In the genomic region with DNA sequence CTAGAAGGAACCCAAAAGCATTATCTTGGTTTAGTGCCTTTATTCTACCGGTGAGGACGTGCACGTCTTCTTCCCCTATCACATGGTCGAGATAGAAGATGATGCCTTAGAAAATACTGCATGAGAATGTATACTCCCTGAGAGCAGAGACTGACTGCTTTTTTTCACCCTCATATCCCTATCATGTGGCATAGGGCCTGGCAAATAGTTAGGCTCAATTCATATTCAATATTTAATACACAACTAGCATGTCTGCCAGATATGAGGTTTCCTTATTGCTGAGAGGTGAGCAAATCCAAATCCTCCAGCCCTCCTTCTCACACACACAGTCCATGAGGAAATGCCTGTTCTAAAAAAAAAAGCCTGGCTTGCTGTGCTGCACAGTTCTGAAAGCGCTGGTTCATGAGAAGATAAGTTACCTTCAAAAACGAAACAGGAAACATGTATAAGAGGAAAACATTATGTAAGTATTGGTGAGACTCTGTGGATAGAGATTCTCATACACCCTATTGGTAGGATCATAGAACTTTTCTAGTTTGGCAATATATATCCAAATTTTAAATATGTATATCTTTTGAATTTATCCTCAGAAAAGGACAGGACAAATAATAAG, we compare ENCODE assay signal across 8 cellular contexts.
DNase-seq lines count a peak whose midpoint lies in the region; ATAC-seq and TF ChIP-seq lines count a peak whose summit lies in the region.

No MANE protein-coding gene starts in this region.

- H3K9me3 ChIP-seq in OCI-LY1 (ENCODE audit: low read length) = no peaks in the 10 kb centered on the region

- peak overlapping the region; percentile 4 for H3K4me3 ChIP-seq in OCI-LY1 (ENCODE audit: low read depth, low read length, poor library complexity, severe bottlenecking)

- H3K27me3 ChIP-seq in OCI-LY1 (ENCODE audit: insufficient read depth, low read length) = no peaks in the 10 kb centered on the region

- H4K20me1 ChIP-seq in OCI-LY1 (ENCODE audit: insufficient read depth, low read length) = no peaks in the 10 kb centered on the region

- DNase-seq in DMS153 treated with DMSO at 0.1 percent for 48 hours (lab: John Stamatoyannopoulos, UW; ENCODE audit: unreplicated experiment) (peak; percentile 32), germinal center (ENCODE audit: low spot score) (peak; percentile 51), HK-2 (ENCODE audit: unreplicated experiment) (no peak), NCI-H146 treated with DMSO at 0.1 percent for 48 hours (lab: John Stamatoyannopoulos, UW; ENCODE audit: unreplicated experiment) (no peak), NCI-H1048 (lab: John Stamatoyannopoulos, UW) (no peak)
- DNase-seq in stimulated activated CD4-positive, alpha-beta T cell treated with anti-CD3 and anti-CD28 coated beads, Interleukin-4, amount 100 ng/mL, for 4 hours = no peak

- H3K9me2 ChIP-seq in OCI-LY1 (ENCODE audit: low read depth, low read length) = no peaks in the 10 kb centered on the region

- ATAC-seq in GM21619 (IDR thresholded peaks at IDR 0.05; ENCODE audit: unreplicated experiment) = peak; percentile 83

- peak overlapping the region; percentile 43 for H3K4me2 ChIP-seq in OCI-LY1 (ENCODE audit: low read length)

- H3K79me2 ChIP-seq in OCI-LY1 (ENCODE audit: insufficient read depth, low read length) = no peaks in the 10 kb centered on the region

- no peaks in the 10 kb centered on the region for H3K36me3 ChIP-seq in OCI-LY1 (ENCODE audit: insufficient read depth, low read length)

- peak overlapping the region; percentile 32 for H3K27ac ChIP-seq in OCI-LY1 (ENCODE audit: low read depth, low read length, poor library complexity, severe bottlenecking)

- no peak for TF ChIP-seq CTCF in OCI-LY1 (IDR thresholded peaks at IDR 0.05; ENCODE audit: low read length)

- H2AFZ ChIP-seq in OCI-LY1 (ENCODE audit: low read length) = peak overlapping the region; percentile 95

- peaks cover 13% of the 10 kb centered on the region for H3K4me1 ChIP-seq in OCI-LY1 (ENCODE audit: insufficient read depth, low read length, severe bottlenecking)

- peak overlapping the region; percentile 3; the same call in 1 of the 2 replicates for H3K9ac ChIP-seq in OCI-LY1 (ENCODE audit: low read length)

- H3F3A ChIP-seq in OCI-LY1 (ENCODE audit: insufficient read depth, low read length) = no peaks in the 10 kb centered on the region

Comparison
In these comparisons a context has a peak if more than half of its experiments do, and no peak if none do; other contexts are left out.
1. DNase-seq: peak in DMS153 treated with DMSO at 0.1 percent for 48 hours (single experiment) and germinal center (single experiment); none in HK-2 (single experiment), NCI-H146 treated with DMSO at 0.1 percent for 48 hours (single experiment), NCI-H1048 (single experiment) and stimulated activated CD4-positive, alpha-beta T cell treated with anti-CD3 and anti-CD28 coated beads, Interleukin-4, amount 100 ng/mL, for 4 hours (0 of 2).